ENCODE assay signal across 9 cellular contexts in the genomic region with DNA sequence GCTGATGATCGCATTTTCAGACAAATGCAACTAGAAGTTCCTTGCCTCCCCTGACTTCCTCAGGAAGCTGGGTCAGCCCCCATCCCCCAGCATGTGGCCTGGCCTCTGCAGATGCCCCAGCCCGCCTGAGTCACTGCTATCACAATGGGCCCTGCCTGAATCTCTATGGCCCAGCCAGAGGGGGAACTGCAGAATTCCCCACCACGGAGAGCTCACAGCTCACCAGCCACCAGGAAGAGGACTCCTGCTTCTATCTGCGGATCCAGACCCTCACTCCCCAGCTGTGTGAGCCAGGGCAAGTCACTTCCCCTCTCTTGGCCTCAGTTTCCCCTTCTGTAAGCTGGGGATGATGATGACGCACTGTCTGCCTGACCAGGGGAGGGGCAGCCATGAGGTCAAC. TPM values are rescaled to one million over a fixed set of nuclear protein-coding genes. Genes with fewer than 3 reads are reported as not detected.
A peak's percentile ranks its signal among the peaks of the same experiment; 100 is the strongest.
DNase-seq lines count a peak whose midpoint lies in the region; ATAC-seq and TF ChIP-seq lines count a peak whose summit lies in the region.
"Had no signal": no experiment of that assay in that cellular context is flagged by ENCODE, and none has a peak within 500 bp of the region (broad histone marks: within the 10 kb centered on the region; RNA-seq: fewer than 3 reads in every experiment).

No MANE protein-coding gene starts in this region.

- H3K4ac ChIP-seq in neuronal stem cell (ENCODE audit: low read length): no peak overlapping the region

- H3K27me3 ChIP-seq in CD8-positive, alpha-beta memory T cell (ENCODE audit: insufficient read depth, low read length, poor library complexity, severe bottlenecking): no peaks in the 10 kb centered on the region
- H3K27me3 ChIP-seq in Panc1 (ENCODE audit: control insufficient read depth, insufficient read depth, low read length): no peaks in the 10 kb centered on the region
- H3K27me3 ChIP-seq in neuronal stem cell (ENCODE audit: control insufficient read depth in 3 of 3, insufficient read depth in 3 of 3, low read depth in 1 of 3, low read length in 3 of 3): peaks cover 0 to 5% (median under 1%) of the 10 kb centered on the region in 3 experiments

- ATAC-seq in Panc1: peak; percentile 22
- ATAC-seq in HG03108 (IDR thresholded peaks at IDR 0.05; ENCODE audit: unreplicated experiment): no peak
- ATAC-seq in GM18498 (IDR thresholded peaks at IDR 0.05; ENCODE audit: unreplicated experiment): no peak

- H3K9me3 Mint-ChIP-seq in CD8-positive, alpha-beta memory T cell: no peaks in the 10 kb centered on the region

- no peak overlapping the region for H3K23ac ChIP-seq in neuronal stem cell (ENCODE audit: low read depth, low read length, poor library complexity)

- H2AK5ac ChIP-seq in neuronal stem cell (ENCODE audit: low read depth, low read length): peak overlapping the region; percentile 73

- peaks cover 4% of the 10 kb centered on the region for H3K79me1 ChIP-seq in neuronal stem cell (ENCODE audit: low read depth, low read length)

- no CpG with 5 or more reads among the region's 5 CpGs for WGBS in neuronal stem cell (ENCODE audit: extremely low coverage in 2 of 2, insufficient read length in 2 of 2, insufficient replicate concordance in 1 of 2), 2 donors

- in situ Hi-C loops in Panc1 (cut with HindIII; ENCODE audit: low pct_unique_long_range_greater_than_20kb, low sequenced_read_pairs): no loop called here

- intact Hi-C loops in Panc1 (cut with micrococcal nuclease; ENCODE audit: unreplicated experiment): no loop called here

- H3K9me3 ChIP-seq in CD8-positive, alpha-beta memory T cell (ENCODE audit: low read length): no peaks in the 10 kb centered on the region
- no peaks in the 10 kb centered on the region for H3K9me3 ChIP-seq in Panc1 (ENCODE audit: control insufficient read depth, insufficient read depth, low read depth, low read length)
- peaks cover 0 to 2% of the 10 kb centered on the region in 2 donors for H3K9me3 ChIP-seq in neuronal stem cell (replicated peaks in 1 of 2; ENCODE audit: control insufficient read depth in 2 of 2, insufficient read depth in 1 of 2, low read depth in 1 of 2, low read length in 2 of 2)
- H3K9me3 ChIP-seq: thoracic aorta had no signal

- H2AFZ ChIP-seq in neuronal stem cell (ENCODE audit: low read length): no peak overlapping the region

- H4K91ac ChIP-seq in neuronal stem cell (ENCODE audit: low read depth, low read length, poor library complexity): no peak overlapping the region

- no peak overlapping the region for H3K4me2 ChIP-seq in neuronal stem cell (ENCODE audit: insufficient read depth, low read length, poor library complexity, severe bottlenecking)

- H3K27ac Mint-ChIP-seq in CD8-positive, alpha-beta memory T cell: peak overlapping the region in 4 of 8 donors; percentile 28 to 80 (median 72)

- no peak for TF ChIP-seq CTCF in Panc1 (IDR thresholded peaks at IDR 0.05)

- peaks cover 0 to 3% of the 10 kb centered on the region in 2 donors for H3K27me3 Mint-ChIP-seq in CD8-positive, alpha-beta memory T cell

- H2BK120ac ChIP-seq in neuronal stem cell (ENCODE audit: low read depth, low read length): peak overlapping the region; percentile 0

- H3K4me1 Mint-ChIP-seq in CD8-positive, alpha-beta memory T cell: peaks cover 53 to 80% (median 63%) of the 10 kb centered on the region in 3 donors

- H3K18ac ChIP-seq in neuronal stem cell (ENCODE audit: low read length): peak overlapping the region; percentile 69

- DNase-seq in CD8-positive, alpha-beta memory T cell: no peak
- no peak for DNase-seq in Panc1 (ENCODE audit: low read depth, low spot score)
- peak; percentile 37 for DNase-seq in fibroblast of gingiva (ENCODE audit: low read depth)
- DNase-seq in neuronal stem cell (ENCODE audit: low spot score): no peak
- DNase-seq in mucosa of gallbladder (ENCODE audit: low spot score): no peak
- no peak for DNase-seq in stimulated activated CD4-positive, alpha-beta T cell treated with anti-CD3 and anti-CD28 coated beads, Interleukin-15, amount 100 ng/mL, for 24 hours

- POLR2A ChIA-PET in CD8-positive, alpha-beta memory T cell (lab: Charles Lee): no interaction called here
- POLR2A ChIA-PET in Panc1 (lab: Charles Lee): no interaction called here

- peaks cover 0 to 2% (median 0%) of the 10 kb centered on the region in 3 donors for H3K36me3 Mint-ChIP-seq in CD8-positive, alpha-beta memory T cell

- no peak overlapping the region for H3K4me3 ChIP-seq in CD8-positive, alpha-beta memory T cell (ENCODE audit: low read length)
- H3K4me3 ChIP-seq in Panc1 (ENCODE audit: low read depth in 2 of 2, low read length in 2 of 2) (peak overlapping the region; percentile 7 to 40; a peak in 3 of 4 replicates), neuronal stem cell (ENCODE audit: low read length in 2 of 2) (no peak overlapping the region)

- CTCF ChIA-PET in CD8-positive, alpha-beta memory T cell (lab: Charles Lee): no interaction called here
- CTCF ChIA-PET in Panc1 (lab: Charles Lee): interaction anchor here (1.0 kb wide), 1 partner anchor 110 kb away, joined by 11 read pairs; no protein-coding TSS in a partner anchor

- H3K36me3 ChIP-seq in CD8-positive, alpha-beta memory T cell (ENCODE audit: insufficient read depth, low read length): no peaks in the 10 kb centered on the region
- H3K36me3 ChIP-seq in Panc1 (ENCODE audit: control insufficient read depth, insufficient read depth, low read length): no peaks in the 10 kb centered on the region
- H3K36me3 ChIP-seq in neuronal stem cell (replicated peaks in 1 of 2; ENCODE audit: control insufficient read depth in 2 of 2, insufficient read depth in 2 of 2, low read length in 2 of 2): no peaks in the 10 kb centered on the region
- H3K36me3 ChIP-seq: thoracic aorta had no signal

- BruUV-seq in Panc1 (replicated peaks; lab: Mats Ljungman, UMichigan): no TSS peak

- H3K4me3 Mint-ChIP-seq in CD8-positive, alpha-beta memory T cell: peak overlapping the region in 5 of 7 donors; percentile 19 to 65 (median 28)

- H3K4me1 ChIP-seq in CD8-positive, alpha-beta memory T cell (ENCODE audit: insufficient read depth, low read length): peaks cover 5% of the 10 kb centered on the region
- H3K4me1 ChIP-seq in Panc1 (ENCODE audit: control insufficient read depth, insufficient read depth, low read length) (peaks cover 88% of the 10 kb centered on the region), neuronal stem cell (ENCODE audit: control insufficient read depth in 2 of 2, insufficient read depth in 1 of 2, low read depth in 1 of 2, low read length in 2 of 2) (peaks cover 51 to 58% of the 10 kb centered on the region in 2 donors)

- H3K9ac ChIP-seq in neuronal stem cell (ENCODE audit: low read depth, low read length, poor library complexity): peak overlapping the region; percentile 51

- no peak overlapping the region for H2BK15ac ChIP-seq in neuronal stem cell (ENCODE audit: low read length)

- H2BK12ac ChIP-seq in neuronal stem cell (ENCODE audit: low read length): no peak overlapping the region

- H3K14ac ChIP-seq in neuronal stem cell (ENCODE audit: low read length): no peak overlapping the region

- H3K27ac ChIP-seq in CD8-positive, alpha-beta memory T cell (ENCODE audit: low read depth, low read length): no peak overlapping the region
- H3K27ac ChIP-seq in Panc1 (ENCODE audit: low read length): peak overlapping the region; percentile 99
- peak overlapping the region; percentile 13 for H3K27ac ChIP-seq in neuronal stem cell (replicated peaks; ENCODE audit: low read length)

- H2BK5ac ChIP-seq in neuronal stem cell (ENCODE audit: low read length): no peak overlapping the region

- no peak overlapping the region for H4K8ac ChIP-seq in neuronal stem cell (ENCODE audit: low read depth, low read length)

RNA-seq across cellular contexts. Expression of gene PLXND1, which starts 6.9 kb away (rescaled TPM):
- total RNA-seq in CD8-positive, alpha-beta memory T cell: 10 to 100 TPM; 12.1 to 15.2 TPM
- 17.3 TPM for polyA plus RNA-seq in CD8-positive, alpha-beta memory T cell
- 248 TPM for total RNA-seq in Panc1 (2021; ENCODE audit: unreplicated experiment)
- polyA plus RNA-seq in Panc1 (2012; ENCODE audit: insufficient read length): 456 TPM
- 43.7 TPM for polyA plus RNA-seq in neuronal stem cell (2013, experiment 1 of 2)
- polyA plus RNA-seq in neuronal stem cell (2013, experiment 2 of 2): 41.8 TPM
- 82.2 TPM for total RNA-seq in mucosa of gallbladder

RNA-seq across cellular contexts. Expression of gene H1-8, which starts 56.6 kb away (rescaled TPM):
- total RNA-seq in CD8-positive, alpha-beta memory T cell: not detected
- not detected for polyA plus RNA-seq in CD8-positive, alpha-beta memory T cell
- total RNA-seq in Panc1 (2021; ENCODE audit: unreplicated experiment) (not detected), mucosa of gallbladder (not detected)
- not detected for polyA plus RNA-seq in Panc1 (2012; ENCODE audit: insufficient read length)
- not detected for polyA plus RNA-seq in neuronal stem cell (2013, experiment 1 of 2)
- not detected for polyA plus RNA-seq in neuronal stem cell (2013, experiment 2 of 2)
- total RNA-seq: thoracic aorta had no signal

Comparison
In these comparisons a context has a peak if more than half of its experiments do, and no peak if none do; other contexts are left out.
1. H3K4me3 ChIP-seq: peak in Panc1 (2 of 2); none in CD8-positive, alpha-beta memory T cell (single experiment) and neuronal stem cell (0 of 2).